8 cellular contexts compared by ENCODE assay signal in genomic region chr1:26537951-26538352, GRCh38. TPM values are rescaled to one million over a fixed set of nuclear protein-coding genes. Genes with fewer than 3 reads are reported as not detected.
DNase-seq lines count a peak whose midpoint lies in the region; ATAC-seq and TF ChIP-seq lines count a peak whose summit lies in the region.

No MANE protein-coding gene starts in this region.

- no peak overlapping the region for H3K4me3 ChIP-seq in AG04450 (ENCODE audit: low read depth, low read length)
- no peak overlapping the region for H3K4me3 ChIP-seq in foreskin fibroblast (ENCODE audit: low read depth in 1 of 2, low read length in 2 of 2)
- H3K4me3 ChIP-seq in testis: no peak overlapping the region

- 48 to 86% methylated on average over 1 to 2 of the region's 2 CpGs for WGBS in testis, 2 donors

- peak; percentile 53 for TF ChIP-seq CTCF in AG04450 (IDR thresholded peaks at IDR 0.05; ENCODE audit: low read depth, low read length)
- peak; percentile 47 for TF ChIP-seq CTCF in GM12873 (IDR thresholded peaks at IDR 0.05; ENCODE audit: insufficient read depth, low read depth, low read length, missing control alignments)
- TF ChIP-seq CTCF in foreskin fibroblast (IDR thresholded peaks at IDR 0.05; ENCODE audit: low read depth, low read length): peak; percentile 28
- TF ChIP-seq CTCF in testis (IDR thresholded peaks at IDR 0.05): peak in 2 of 3 experiments; percentile 26 to 30

- TF ChIP-seq POLR2A in testis (IDR thresholded peaks at IDR 0.05): no peak

- CTCF ChIA-PET in AG04450 (lab: Charles Lee): interaction anchor here (0.6 to 2.2 kb wide), 19 partner anchors 9 to 341 kb away, joined by 3 to 25 read pairs (median 4); partner anchors contain the start of gene RPS6KA1

- H3K4me1 ChIP-seq in testis: peaks cover 14% of the 10 kb centered on the region

- H3K36me3 ChIP-seq in testis (ENCODE audit: low read depth, missing control alignments): no peaks in the 10 kb centered on the region

- DNase-seq in AG04450 (ENCODE audit: low read depth, low spot score) (no peak), SIG-M5 (lab: John Stamatoyannopoulos, UW) (peak; percentile 80), foreskin fibroblast (peak in 1 of 2 donors; percentile 61), testis (peak; percentile 48), kidney glomerular epithelial cell (lab: John Stamatoyannopoulos, UW) (no peak), mesenteric fat pad (ENCODE audit: low spot score) (no peak)
- no peak for DNase-seq in stimulated activated naive CD8-positive, alpha-beta T cell treated with anti-CD3 and anti-CD28 coated beads, Interleukin-15, Interleukin-2, amounts not matched to agents 100 U/mL and 50 U/mL, for 24 hours

- POLR2A ChIA-PET in AG04450 (lab: Yijun Ruan, JAX): interaction anchor here (0.9 kb wide), 1 partner anchor 37 kb away, joined by 4 read pairs; no protein-coding TSS in a partner anchor

- H3K9me3 ChIP-seq in AG04450 (ENCODE audit: control insufficient read depth, insufficient read depth, low read length) (no peaks in the 10 kb centered on the region; the same call in 1 of the 2 replicates), testis (no peaks in the 10 kb centered on the region)

- H3K27ac ChIP-seq in AG04450 (ENCODE audit: low read depth, low read length): no peak overlapping the region
- no peak overlapping the region for H3K27ac ChIP-seq in testis

- ATAC-seq in stimulated activated naive CD8-positive, alpha-beta T cell treated with anti-CD3 and anti-CD28 coated beads, Interleukin-15, Interleukin-2, amounts not matched to agents 100 U/mL and 50 U/mL, for 24 hours: no peak

- intact Hi-C loops in testis (cut with DNase I; ENCODE audit: low total_unique reads): no loop called here

- no peaks in the 10 kb centered on the region for H3K27me3 ChIP-seq in AG04450 (ENCODE audit: control insufficient read depth, insufficient read depth, low read length)
- no peaks in the 10 kb centered on the region for H3K27me3 ChIP-seq in testis

RNA-seq across cellular contexts. Expression of gene RPS6KA1, which starts 8.4 kb away (rescaled TPM):
- polyA plus RNA-seq in AG04450 (2011; rRNA removed) (2.8 and 3.4 TPM in 2 replicates), testis (ENCODE audit: insufficient read depth, low read depth, low replicate concordance) (15.6 TPM)
- 4.8 and 6.4 TPM in 2 replicates for polyA minus RNA-seq in AG04450 (2011; rRNA and poly(A)+ RNA removed)
- total RNA-seq in testis (10 to 100 TPM; 14.9 to 24.2 TPM), mesenteric fat pad (28.3 TPM)

Comparison
In these comparisons a context has a peak if more than half of its experiments do, and no peak if none do; other contexts are left out.
1. DNase-seq: peak in SIG-M5 (single experiment) and testis (single experiment); none in AG04450 (single experiment), stimulated activated naive CD8-positive, alpha-beta T cell treated with anti-CD3 and anti-CD28 coated beads, Interleukin-15, Interleukin-2, amounts not matched to agents 100 U/mL and 50 U/mL, for 24 hours (single experiment), kidney glomerular epithelial cell (single experiment) and mesenteric fat pad (single experiment).
2. Peak in every context shown above with its lines, with median percentiles within 50 percentile points of each other: CTCF ChIP-seq.